15 cellular contexts compared by ENCODE assay signal in genomic region chr3:81758275-81758674, GRCh38. TPM values are rescaled to one million over a fixed set of nuclear protein-coding genes. Genes with fewer than 3 reads are reported as not detected.
DNase-seq lines count a peak whose midpoint lies in the region; ATAC-seq and TF ChIP-seq lines count a peak whose summit lies in the region.
"Had no signal": no experiment of that assay in that cellular context is flagged by ENCODE, and none has a peak within 500 bp of the region (broad histone marks: within the 10 kb centered on the region; RNA-seq: fewer than 3 reads in every experiment).

No MANE protein-coding gene starts in this region.

- peak overlapping the region; percentile 32 for H3K4ac ChIP-seq in IMR-90 (ENCODE audit: low read depth, low read length)

- peak overlapping the region; percentile 78; the same call in 1 of the 2 replicates for H3K4me2 ChIP-seq in BLaER1
- peak overlapping the region; percentile 95 for H3K4me2 ChIP-seq in IMR-90 (ENCODE audit: low read depth, low read length)

- peak; percentile 5; the same call in 1 of the 2 replicates for ATAC-seq in IMR-90 (ENCODE audit: low read depth)
- no peak for ATAC-seq in HG03354 (IDR thresholded peaks at IDR 0.05; ENCODE audit: poor library complexity, severe bottlenecking, unreplicated experiment)
- ATAC-seq in HG03457 (IDR thresholded peaks at IDR 0.05; ENCODE audit: unreplicated experiment): no peak
- ATAC-seq: effector memory CD8-positive, alpha-beta T cell had no signal

- H3K23ac ChIP-seq in IMR-90 (ENCODE audit: low read depth, low read length): no peak overlapping the region

- H3K4me3 Mint-ChIP-seq in osteocyte (ENCODE audit: unreplicated experiment): no peak overlapping the region
- H3K4me3 Mint-ChIP-seq: activated naive CD4-positive, alpha-beta T cell treated with anti-CD3 and anti-CD28 coated beads for 36 hours; effector memory CD8-positive, alpha-beta T cell had no signal

- no TSS peak for BruUV-seq in IMR-90 (replicated peaks; lab: Mats Ljungman, UMichigan)

- H2BK5ac ChIP-seq in IMR-90 (ENCODE audit: low read depth, low read length, poor library complexity, severe bottlenecking): peak overlapping the region; percentile 82

- no peak overlapping the region for H2AK9ac ChIP-seq in IMR-90 (replicated peaks; ENCODE audit: low read depth, low read length, poor library complexity)

- H3K36me3 Mint-ChIP-seq in osteocyte (ENCODE audit: unreplicated experiment): peaks cover 32% of the 10 kb centered on the region

- H4K5ac ChIP-seq in IMR-90 (ENCODE audit: low read depth, low read length): no peak overlapping the region

- H3K9me3 ChIP-seq in BLaER1: peaks cover 45% of the 10 kb centered on the region
- H3K9me3 ChIP-seq in IMR-90 (ENCODE audit: control insufficient read depth, insufficient read depth, low read length): no peaks in the 10 kb centered on the region
- H3K9me3 ChIP-seq: upper lobe of left lung had no signal

- no peak overlapping the region for H3K14ac ChIP-seq in IMR-90 (replicated peaks; ENCODE audit: low read depth, low read length)

- no peak for TF ChIP-seq CTCF in IMR-90 (conservative IDR thresholded peaks at IDR 0.05; ENCODE audit: low read depth, low read length)
- TF ChIP-seq CTCF in coronary artery (IDR thresholded peaks at IDR 0.05): no peak
- TF ChIP-seq CTCF in osteocyte (IDR thresholded peaks at IDR 0.05): no peak

- H3K36me3 ChIP-seq in BLaER1: peaks cover 46% of the 10 kb centered on the region
- peaks cover 4% of the 10 kb centered on the region; the same call in 1 of the 2 replicates for H3K36me3 ChIP-seq in IMR-90 (ENCODE audit: control insufficient read depth, insufficient read depth, low read length)
- H3K36me3 ChIP-seq: upper lobe of left lung had no signal

- no peak overlapping the region for H3K56ac ChIP-seq in IMR-90 (ENCODE audit: extremely low read depth, insufficient read depth, low read length)

- H3K27me3 Mint-ChIP-seq in osteocyte (ENCODE audit: unreplicated experiment): no peaks in the 10 kb centered on the region
- H3K27me3 Mint-ChIP-seq: effector memory CD8-positive, alpha-beta T cell had no signal

- peaks cover 44% of the 10 kb centered on the region for H3K4me1 ChIP-seq in BLaER1
- peaks cover 10% of the 10 kb centered on the region for H3K4me1 ChIP-seq in IMR-90 (ENCODE audit: control insufficient read depth, insufficient read depth, low read length)

- POLR2A ChIA-PET in IMR-90 (lab: Charles Lee; ENCODE audit: unreplicated experiment): no interaction called here

- peak overlapping the region; percentile 62 for H3K27ac Mint-ChIP-seq in osteocyte (ENCODE audit: unreplicated experiment)
- H3K27ac Mint-ChIP-seq: activated naive CD4-positive, alpha-beta T cell treated with anti-CD3 and anti-CD28 coated beads for 36 hours had no signal

- dilution Hi-C loops in IMR-90 (cut with HindIII; ENCODE audit: low sequenced_read_pairs, unreplicated experiment): no loop called here

- H3K27ac ChIP-seq in BLaER1 (no peak overlapping the region), IMR-90 (ENCODE audit: insufficient read depth, low read length) (peak overlapping the region; percentile 19; the same call in 1 of the 2 replicates), coronary artery (peak overlapping the region; percentile 95 to 97)
- H3K27ac ChIP-seq: upper lobe of left lung had no signal

- H4K8ac ChIP-seq in IMR-90 (ENCODE audit: low read depth in 2 of 2, low read length in 2 of 2): 0 out of 4 replicates have a peak overlapping the region, but pooled peaks of 1 of the 2 experiments have one; percentile 16

- peaks cover 22 to 44% of the 10 kb centered on the region in 2 experiments for H3K79me1 ChIP-seq in IMR-90 (ENCODE audit: low read depth in 1 of 2, low read length in 2 of 2)

- H3K9me1 ChIP-seq in IMR-90 (ENCODE audit: insufficient read depth, low read length): no peaks in the 10 kb centered on the region

- H3K4me3 ChIP-seq in BLaER1: peak overlapping the region; percentile 72; the same call in 1 of the 2 replicates
- H3K4me3 ChIP-seq in IMR-90 (ENCODE audit: insufficient read depth, low read depth, low read length): no peak overlapping the region
- H3K4me3 ChIP-seq in coronary artery: peak overlapping the region; percentile 82
- H3K4me3 ChIP-seq: upper lobe of left lung had no signal

- H2BK15ac ChIP-seq in IMR-90 (ENCODE audit: low read depth, low read length): no peak overlapping the region

- CTCF ChIA-PET in IMR-90 (lab: Yijun Ruan, JAX): no interaction called here

- H2AFZ ChIP-seq in IMR-90 (replicated peaks; ENCODE audit: low read length, poor library complexity): no peak overlapping the region

- peak overlapping the region; percentile 71; the same call in 1 of the 2 replicates for H3K18ac ChIP-seq in IMR-90 (ENCODE audit: low read depth, low read length)

- DNase-seq in IMR-90 (peak; percentile 77), coronary artery (ENCODE audit: low spot score) (no peak), osteocyte (ENCODE audit: extremely low spot score, unreplicated experiment) (no peak), MV-4-11 (lab: John Stamatoyannopoulos, UW) (no peak), islet precursor cell (no peak)
- DNase-seq: activated CD4-positive, alpha-beta T cell treated with anti-CD3 and anti-CD28 coated beads for 1 hour; activated naive CD4-positive, alpha-beta T cell treated with anti-CD3 and anti-CD28 coated beads for 36 hours; DMS 273 treated with DMSO at 0.1 percent for 48 hours; effector memory CD8-positive, alpha-beta T cell; MM.1S; NCI-H526 treated with DMSO at 0.1 percent for 48 hours; upper lobe of left lung had no signal

- H2AK5ac ChIP-seq in IMR-90 (ENCODE audit: low read depth, low read length): peak overlapping the region; percentile 38; the same call in 1 of the 2 replicates

- peaks cover 56% of the 10 kb centered on the region for H3K4me1 Mint-ChIP-seq in osteocyte (ENCODE audit: unreplicated experiment)

- no peak overlapping the region for H2BK120ac ChIP-seq in IMR-90 (ENCODE audit: low read depth, low read length)

- H3K9ac ChIP-seq in BLaER1 (no peak overlapping the region), IMR-90 (ENCODE audit: low read depth, low read length) (no peak overlapping the region)

- H4K20me1 ChIP-seq in BLaER1 (peaks cover 5% of the 10 kb centered on the region; the same call in 1 of the 2 replicates), IMR-90 (ENCODE audit: insufficient read depth, low read length) (peaks cover 2% of the 10 kb centered on the region; the same call in 1 of the 2 replicates)

- intact Hi-C loops in IMR-90 (cut with micrococcal nuclease): no loop called here

- in situ Hi-C loops in IMR-90 (cut with MboI; ENCODE audit: low sequenced_read_pairs): no loop called here

- H3K27me3 ChIP-seq in BLaER1 (no peaks in the 10 kb centered on the region), IMR-90 (ENCODE audit: control insufficient read depth, insufficient read depth, low read length) (no peaks in the 10 kb centered on the region)
- H3K27me3 ChIP-seq: upper lobe of left lung had no signal

- no peak overlapping the region for H4K91ac ChIP-seq in IMR-90 (ENCODE audit: insufficient read depth, low read depth, low read length)

- H3K9me3 Mint-ChIP-seq in osteocyte (ENCODE audit: unreplicated experiment): peaks cover 10% of the 10 kb centered on the region
- H3K9me3 Mint-ChIP-seq: effector memory CD8-positive, alpha-beta T cell had no signal

- peak overlapping the region; percentile 37; the same call in 1 of the 2 replicates for H2BK20ac ChIP-seq in IMR-90 (ENCODE audit: low read depth, low read length)

- no peak for TF ChIP-seq POLR2A in IMR-90 (IDR thresholded peaks at IDR 0.05; ENCODE audit: low read depth, low read length)

- no CpG with 5 or more reads among the region's 1 CpG for WGBS in IMR-90 (ENCODE audit: extremely low coverage in 2 of 2, insufficient read length in 1 of 2), 2 experiments

- TF ChIP-seq RAD21 in IMR-90 (IDR thresholded peaks at IDR 0.05; ENCODE audit: low read length): no peak

TF ChIP-seq in IMR-90, 13 proteins besides CTCF, POLR2A, EP300 and RAD21:
- TF ChIP-seq MXI1 (IDR thresholded peaks at IDR 0.05; ENCODE audit: borderline replicate concordance, low read depth, low read length) (peak; percentile 50; the same call in 1 of the 2 replicates), RCOR1 (IDR thresholded peaks at IDR 0.05; ENCODE audit: insufficient replicate concordance, low read length) (no peak), USF2 (IDR thresholded peaks at IDR 0.05; ENCODE audit: low read depth, low read length) (no peak), CEBPB (IDR thresholded peaks at IDR 0.05; ENCODE audit: low read depth, low read length) (no peak), BHLHE40 (IDR thresholded peaks at IDR 0.05; ENCODE audit: low read depth, low read length) (no peak), FOS (IDR thresholded peaks at IDR 0.05; ENCODE audit: low read depth, low read length) (no peak), NFE2L2 (IDR thresholded peaks at IDR 0.05; ENCODE audit: low read depth, low read length) (peak; percentile 48; the same call in 1 of the 2 replicates), CHD1 (IDR thresholded peaks at IDR 0.05; ENCODE audit: low read depth, low read length) (no peak)

RNA-seq across cellular contexts. Expression of gene GBE1, which starts 3.2 kb away (rescaled TPM):
- 90.3 and 122 TPM in 2 replicates for total RNA-seq in IMR-90 (2012; rRNA removed)
- polyA plus RNA-seq in IMR-90 (2012; rRNA removed): 26.5 and 36.7 TPM in 2 replicates
- 5.6 and 6.6 TPM in 2 replicates for polyA plus RNA-seq in IMR-90 (2012; cell fraction: cytosol; rRNA removed)
- 2.0 and 25.1 TPM in 2 replicates for polyA plus RNA-seq in IMR-90 (2012; cell fraction: nucleus; rRNA removed; ENCODE audit: low replicate concordance)
- total RNA-seq in osteocyte: 39.2 and 39.8 TPM in 2 replicates
